Comparison of ENCODE assay signal across 1 cellular context in the genomic region with DNA sequence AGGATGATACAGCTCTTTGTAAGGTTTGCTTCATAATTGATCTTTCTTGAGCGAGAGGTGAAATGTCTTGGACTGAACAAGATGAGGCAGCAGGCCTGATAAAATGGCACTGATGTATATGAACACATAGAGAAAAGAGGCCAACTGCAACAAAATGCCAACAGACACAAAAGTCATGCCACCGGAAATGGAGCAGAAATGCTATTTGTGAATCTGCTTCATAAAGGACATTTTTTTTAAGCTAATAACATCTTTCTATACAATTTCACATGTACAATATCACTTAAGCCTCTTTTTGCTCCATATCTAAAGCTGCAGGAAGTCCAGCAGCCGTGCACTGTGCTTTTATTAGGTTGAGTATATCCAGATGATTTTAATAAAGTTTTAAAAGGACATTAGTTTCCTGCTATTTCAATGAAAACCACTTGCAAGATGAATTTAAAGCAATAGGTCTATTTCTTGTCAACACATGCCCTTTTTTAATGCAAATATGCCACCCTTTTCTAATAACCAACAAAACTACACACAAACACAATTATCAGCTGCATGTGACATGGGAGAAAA.
A peak's percentile ranks its signal among the peaks of the same experiment; 100 is the strongest.
TF ChIP-seq lines count a peak whose summit lies in the region.

No MANE protein-coding gene starts in this region.

TF ChIP-seq in SK-N-SH treated with all-trans-retinoic acid at 6 μM for 48 hours, 23 proteins besides CTCF, POLR2A, EP300 and RAD21 (continued from another document):
- TF ChIP-seq PPARA (CRISPR knock-in tag; IDR thresholded peaks at IDR 0.05; ENCODE audit: borderline replicate concordance) = no peak
- TF ChIP-seq, protein P1, sequence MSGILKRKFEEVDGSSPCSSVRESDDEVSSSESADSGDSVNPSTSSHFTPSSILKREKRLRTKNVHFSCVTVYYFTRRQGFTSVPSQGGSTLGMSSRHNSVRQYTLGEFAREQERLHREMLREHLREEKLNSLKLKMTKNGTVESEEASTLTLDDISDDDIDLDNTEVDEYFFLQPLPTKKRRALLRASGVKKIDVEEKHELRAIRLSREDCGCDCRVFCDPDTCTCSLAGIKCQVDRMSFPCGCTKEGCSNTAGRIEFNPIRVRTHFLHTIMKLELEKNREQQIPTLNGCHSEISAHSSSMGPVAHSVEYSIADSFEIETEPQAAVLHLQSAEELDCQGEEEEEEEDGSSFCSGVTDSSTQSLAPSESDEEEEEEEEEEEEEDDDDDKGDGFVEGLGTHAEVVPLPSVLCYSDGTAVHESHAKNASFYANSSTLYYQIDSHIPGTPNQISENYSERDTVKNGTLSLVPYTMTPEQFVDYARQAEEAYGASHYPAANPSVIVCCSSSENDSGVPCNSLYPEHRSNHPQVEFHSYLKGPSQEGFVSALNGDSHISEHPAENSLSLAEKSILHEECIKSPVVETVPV (CRISPR knock-in tag; IDR thresholded peaks at IDR 0.05) = 0 out of 2 replicates have a peak, but pooled peaks have one; percentile 25
- TF ChIP-seq ZFP3 (CRISPR knock-in tag; IDR thresholded peaks at IDR 0.05) = no peak
- peak; percentile 94 for TF ChIP-seq TCF4 (CRISPR knock-in tag; IDR thresholded peaks at IDR 0.05; ENCODE audit: borderline replicate concordance)
- TF ChIP-seq POU6F1 (CRISPR knock-in tag; IDR thresholded peaks at IDR 0.05; ENCODE audit: borderline replicate concordance, low read depth) = no peak
- TF ChIP-seq TOX (CRISPR knock-in tag; IDR thresholded peaks at IDR 0.05; ENCODE audit: borderline replicate concordance) = no peak
- no peak for TF ChIP-seq ZNF8 (CRISPR knock-in tag; IDR thresholded peaks at IDR 0.05)
